26 cellular contexts compared by ENCODE assay signal in genomic region chr1:47460456-47460855, GRCh38. TPM values are rescaled to one million over a fixed set of nuclear protein-coding genes. Genes with fewer than 3 reads are reported as not detected.
A peak's percentile ranks its signal among the peaks of the same experiment; 100 is the strongest.
DNase-seq lines count a peak whose midpoint lies in the region; ATAC-seq, FAIRE-seq and TF ChIP-seq lines count a peak whose summit lies in the region.
"Had no signal": no experiment of that assay in that cellular context is flagged by ENCODE, and none has a peak within 500 bp of the region (broad histone marks: within the 10 kb centered on the region; RNA-seq: fewer than 3 reads in every experiment).

No MANE protein-coding gene starts in this region.

- H3K36me3 Mint-ChIP-seq in activated naive CD8-positive, alpha-beta T cell treated with anti-CD3 and anti-CD28 coated beads for 36 hours, result no peaks in the 10 kb centered on the region
- H3K36me3 Mint-ChIP-seq: CD14-positive monocyte; CD8-positive, alpha-beta memory T cell had no signal

- H2BK20ac ChIP-seq in H1 (ENCODE audit: low read length), result no peak overlapping the region

- H2BK120ac ChIP-seq in H1 (replicated peaks; ENCODE audit: low read depth, low read length), result no peak overlapping the region

- no peak overlapping the region for H2BK5ac ChIP-seq in H1 (ENCODE audit: low read depth, low read length)

- H4K5ac ChIP-seq in H1 (ENCODE audit: insufficient read length, low read depth, low read length), result no peak overlapping the region

- H3K36me3 ChIP-seq in MM.1S (replicated peaks; ENCODE audit: insufficient read depth, low read length) (no peaks in the 10 kb centered on the region), H1 (ENCODE audit: control insufficient read depth in 2 of 4, insufficient read depth in 4 of 4, low read length in 3 of 4) (no peaks in the 10 kb centered on the region)
- H3K36me3 ChIP-seq: BE2C; BLaER1 treated with 17β-estradiol and CSF1 and Interleukin-3, amounts not matched to agents 10 nM and 100 nM had no signal

- no peak overlapping the region for H3K18ac ChIP-seq in H1 (ENCODE audit: extremely low read depth, low read length)

- H3F3A ChIP-seq in MM.1S (ENCODE audit: insufficient read depth, low read length), result no peaks in the 10 kb centered on the region

- H3K4me1 Mint-ChIP-seq in activated naive CD8-positive, alpha-beta T cell treated with anti-CD3 and anti-CD28 coated beads for 36 hours, result no peaks in the 10 kb centered on the region
- H3K4me1 Mint-ChIP-seq: CD14-positive monocyte; CD8-positive, alpha-beta memory T cell had no signal

- peaks cover 70% of the 10 kb centered on the region for H3K27me3 Mint-ChIP-seq in activated naive CD8-positive, alpha-beta T cell treated with anti-CD3 and anti-CD28 coated beads for 36 hours

- ATAC-seq in GM18867 (IDR thresholded peaks at IDR 0.05; ENCODE audit: unreplicated experiment) (peak; percentile 79), GM19463 (IDR thresholded peaks at IDR 0.05; ENCODE audit: unreplicated experiment) (peak; percentile 44), GM21528 (IDR thresholded peaks at IDR 0.05; ENCODE audit: low FRiP score, unreplicated experiment) (no peak), HG03095 (IDR thresholded peaks at IDR 0.05; ENCODE audit: unreplicated experiment) (no peak)
- ATAC-seq: A549, HCT116 had no signal

- no peak overlapping the region for H3K56ac ChIP-seq in H1 (replicated peaks; ENCODE audit: insufficient read length, low read depth, low read length)

- no peak overlapping the region for H2AFZ ChIP-seq in MM.1S (ENCODE audit: low read length)
- no peak overlapping the region for H2AFZ ChIP-seq in H1 (ENCODE audit: low read length)

- no peak overlapping the region for H2BK15ac ChIP-seq in H1 (ENCODE audit: low read length)

- no peaks in the 10 kb centered on the region for H3K79me1 ChIP-seq in H1 (ENCODE audit: low read depth, low read length)

- H3K23ac ChIP-seq in H1 (ENCODE audit: insufficient read length), result no peak overlapping the region

- no peak overlapping the region for H2BK12ac ChIP-seq in H1 (ENCODE audit: low read depth, low read length)

- no peak overlapping the region for H4K91ac ChIP-seq in H1 (replicated peaks; ENCODE audit: insufficient read length, low read length)

- DNase-seq in MM.1S (peak; percentile 33), H1 (ENCODE audit: low read depth in 1 of 2, low spot score in 2 of 2) (no peak), hippocampal formation (lab: John Stamatoyannopoulos, UW) (no peak)
- DNase-seq in activated naive CD8-positive, alpha-beta T cell treated with anti-CD3 and anti-CD28 coated beads for 36 hours, result no peak
- DNase-seq: 8988T; ACHN; AML-193; BE2C; CD4-positive, alpha-beta T cell; CD8-positive, alpha-beta memory T cell; DMS 273 treated with DMSO at 0.1 percent for 48 hours; DMS79; EL; GDM1; H9 had no signal

- CTCF ChIA-PET in H1 (lab: Charles Lee; ENCODE audit: partially characterized antibody), result interaction anchor here (0.6 to 5.6 kb wide), 16 partner anchors 8 to 266 kb away, joined by 3 to 49 read pairs (median 4); partner anchors contain the start of gene FOXD2

- H3K9me3 Mint-ChIP-seq in activated naive CD8-positive, alpha-beta T cell treated with anti-CD3 and anti-CD28 coated beads for 36 hours, result no peaks in the 10 kb centered on the region
- H3K9me3 Mint-ChIP-seq: CD4-positive, alpha-beta T cell; CD8-positive, alpha-beta memory T cell; H9 had no signal

- H3K9me2 ChIP-seq in MM.1S (replicated peaks; ENCODE audit: insufficient read depth, low read length), result no peaks in the 10 kb centered on the region

- H3K4me3 ChIP-seq in MM.1S (ENCODE audit: low read length) (no peak overlapping the region), H1 (ENCODE audit: extremely low read depth in 1 of 4, insufficient read depth in 2 of 4, low read depth in 3 of 4, low read length in 4 of 4) (0 out of 8 replicates have a peak overlapping the region, but pooled peaks of 1 of the 4 experiments have one; percentile 6)
- H3K4me3 ChIP-seq: A549; BLaER1 treated with 17β-estradiol and CSF1 and Interleukin-3, amounts not matched to agents 10 nM and 100 nM had no signal

- no peak overlapping the region for H3K14ac ChIP-seq in H1 (ENCODE audit: insufficient read length)

- H4K20me1 ChIP-seq in MM.1S (ENCODE audit: insufficient read depth, low read length) (no peaks in the 10 kb centered on the region), H1 (replicated peaks in 1 of 2; ENCODE audit: control insufficient read depth in 1 of 2, insufficient read depth in 2 of 2, low read length in 2 of 2) (peaks cover 0 to 4% of the 10 kb centered on the region in 2 experiments)
- H4K20me1 ChIP-seq: BLaER1 treated with 17β-estradiol and CSF1 and Interleukin-3, amounts not matched to agents 10 nM and 100 nM had no signal

- no peak overlapping the region for H3K27ac ChIP-seq in MM.1S (ENCODE audit: low read length)
- no peak overlapping the region for H3K27ac ChIP-seq in H1 (ENCODE audit: low read depth, low read length)
- H3K27ac ChIP-seq: A549; BLaER1 treated with 17β-estradiol and CSF1 and Interleukin-3, amounts not matched to agents 10 nM and 100 nM had no signal

- no peaks in the 10 kb centered on the region for H3K27me3 ChIP-seq in MM.1S (replicated peaks; ENCODE audit: insufficient read depth, low read length)
- peaks cover 0 to 7% (median 0%) of the 10 kb centered on the region in 4 experiments; a peak in 3 of 7 replicates for H3K27me3 ChIP-seq in H1 (replicated peaks in 1 of 4; ENCODE audit: control insufficient read depth in 3 of 4, extremely low read depth in 1 of 4, insufficient read depth in 3 of 4, low read length in 3 of 4)
- H3K27me3 ChIP-seq: BE2C; BLaER1 treated with 17β-estradiol and CSF1 and Interleukin-3, amounts not matched to agents 10 nM and 100 nM had no signal

- no peak for TF ChIP-seq CTCF in MM.1S (IDR thresholded peaks at IDR 0.05; ENCODE audit: low read length)
- no peak for TF ChIP-seq CTCF in H1 (IDR thresholded peaks at IDR 0.05; ENCODE audit: control extremely low read depth in 1 of 3, insufficient read depth in 1 of 3, low read depth in 1 of 3, low read length in 3 of 3)

- no peak overlapping the region for H3K27ac Mint-ChIP-seq in activated naive CD8-positive, alpha-beta T cell treated with anti-CD3 and anti-CD28 coated beads for 36 hours
- H3K27ac Mint-ChIP-seq: CD14-positive monocyte; CD4-positive, alpha-beta T cell had no signal

- H3K9ac ChIP-seq in MM.1S (ENCODE audit: low read length), result no peak overlapping the region
- H3K9ac ChIP-seq in H1 (replicated peaks in 1 of 4; ENCODE audit: extremely low read depth in 1 of 4, low read depth in 3 of 4, low read length in 3 of 4), result no peak overlapping the region
- H3K9ac ChIP-seq: BLaER1 treated with 17β-estradiol and CSF1 and Interleukin-3, amounts not matched to agents 10 nM and 100 nM had no signal

- TF ChIP-seq RAD21 in H1 (IDR thresholded peaks at IDR 0.05 in 1 of 2, conservative IDR thresholded peaks at IDR 0.05 in 1 of 2; ENCODE audit: low read depth in 2 of 2, low read length in 2 of 2), result no peak

- FAIRE-seq in H1 (lab: Jason Lieb, UNC), result no peak
- FAIRE-seq: A549, D721Med, GM12891 had no signal

- no peak for TF ChIP-seq EP300 in H1 (IDR thresholded peaks at IDR 0.05; ENCODE audit: borderline replicate concordance in 1 of 2, low read depth in 2 of 2, low read length in 2 of 2)

- POLR2A ChIA-PET in H1 (lab: Charles Lee; ENCODE audit: partially characterized antibody), result interaction anchor here (1.0 kb wide), 1 partner anchor 34 kb away, joined by 3 read pairs; no protein-coding TSS in a partner anchor

- no peak for TF ChIP-seq POLR2A in H1 (IDR thresholded peaks at IDR 0.05; ENCODE audit: control extremely low read depth in 1 of 2, low read depth in 2 of 2, low read length in 2 of 2)

- no peak overlapping the region for H4K8ac ChIP-seq in H1 (ENCODE audit: extremely low read depth, insufficient read depth, low read length)

- peaks cover 9% of the 10 kb centered on the region; the same call in 1 of the 2 replicates for H3K4me1 ChIP-seq in MM.1S (ENCODE audit: low read length)
- peaks cover 8 to 16% (median 12%) of the 10 kb centered on the region in 4 experiments for H3K4me1 ChIP-seq in H1 (replicated peaks in 1 of 4; ENCODE audit: control insufficient read depth in 3 of 4, insufficient read depth in 4 of 4, low read length in 3 of 4)
- H3K4me1 ChIP-seq: A549; BE2C; BLaER1 treated with 17β-estradiol and CSF1 and Interleukin-3, amounts not matched to agents 10 nM and 100 nM had no signal

- H3K23me2 ChIP-seq in H1 (ENCODE audit: low read depth, low read length), result no peaks in the 10 kb centered on the region

- no peak overlapping the region for H3K4ac ChIP-seq in H1 (replicated peaks; ENCODE audit: insufficient read length, low read depth, low read length)

- H3K4me2 ChIP-seq in MM.1S (ENCODE audit: low read depth, low read length) (no peak overlapping the region), H1 (ENCODE audit: insufficient read depth in 1 of 2, low read depth in 2 of 2, low read length in 2 of 2) (peak overlapping the region; percentile 28 to 51; a peak in 1 of 4 replicates)
- H3K4me2 ChIP-seq: A549; BLaER1 treated with 17β-estradiol and CSF1 and Interleukin-3, amounts not matched to agents 10 nM and 100 nM had no signal

- H3K4me3 Mint-ChIP-seq in activated naive CD8-positive, alpha-beta T cell treated with anti-CD3 and anti-CD28 coated beads for 36 hours, result no peak overlapping the region
- H3K4me3 Mint-ChIP-seq: CD4-positive, alpha-beta T cell; CD8-positive, alpha-beta memory T cell had no signal

- no peak overlapping the region for H2AK5ac ChIP-seq in H1 (ENCODE audit: low read depth, low read length)

- H3K79me2 ChIP-seq in MM.1S (ENCODE audit: low read length), result no peaks in the 10 kb centered on the region
- no peaks in the 10 kb centered on the region for H3K79me2 ChIP-seq in H1 (ENCODE audit: control insufficient read depth in 1 of 2, insufficient read depth in 2 of 2, low read length in 2 of 2)

- no peaks in the 10 kb centered on the region for H3K9me3 ChIP-seq in MM.1S (replicated peaks; ENCODE audit: insufficient read depth, low read length)
- no peaks in the 10 kb centered on the region for H3K9me3 ChIP-seq in H1 (ENCODE audit: insufficient read depth in 2 of 2, low read depth in 1 of 2, low read length in 1 of 2)
- H3K9me3 ChIP-seq: A549; BE2C; BLaER1 treated with 17β-estradiol and CSF1 and Interleukin-3, amounts not matched to agents 10 nM and 100 nM had no signal

RNA-seq across cellular contexts. Expression of gene FOXD2, which starts 22.6 kb away (rescaled TPM):
- total RNA-seq in H1 (2021; fragmentation: NEBNext Ultra II Directional; extraction: Animal tissue kit (Norgen Biotek cat#: 25700)), result not detected in 2 replicates
- polyA plus RNA-seq in H1 (2011; rRNA removed), result not detected in 2 replicates
- polyA plus RNA-seq in H1 (2011; cell fraction: cytosol; rRNA removed), result not detected
- not detected for polyA plus RNA-seq in H1 (2011; cell fraction: nucleus; rRNA removed)
- polyA plus RNA-seq in H1 (2012, experiment 1 of 2), result 0.04 TPM in 1 of 4 replicates, not detected in the others
- polyA plus RNA-seq in H1 (2012, experiment 2 of 2), result not detected
- under 0.01 TPM for polyA plus RNA-seq in H1 (2013, experiment 1 of 2)
- not detected for polyA plus RNA-seq in H1 (2013, experiment 2 of 2)
- polyA minus RNA-seq in H1 (2011; rRNA and poly(A)+ RNA removed), result 0.02 TPM in 1 of 2 replicates, not detected in the other
- not detected for polyA minus RNA-seq in H1 (2011; cell fraction: cytosol; rRNA and poly(A)+ RNA removed)
- not detected for polyA minus RNA-seq in H1 (2011; cell fraction: nucleus; rRNA and poly(A)+ RNA removed)
- under 1 TPM in 1 of 2 experiments, not detected in 1; 0.04 TPM for total RNA-seq in activated naive CD8-positive, alpha-beta T cell treated with anti-CD3 and anti-CD28 coated beads for 36 hours
- total RNA-seq: H9 had no signal

RNA-seq across cellular contexts. Expression of gene FOXE3, which starts 44.4 kb away (rescaled TPM):
- 0.27 TPM in 1 of 2 replicates, not detected in the other for total RNA-seq in H1 (2021; fragmentation: NEBNext Ultra II Directional; extraction: Animal tissue kit (Norgen Biotek cat#: 25700))
- 0.18 and 0.22 TPM in 2 replicates for polyA plus RNA-seq in H1 (2011; rRNA removed)
- 0.04 TPM for polyA plus RNA-seq in H1 (2011; cell fraction: cytosol; rRNA removed)
- 0.10 TPM for polyA plus RNA-seq in H1 (2011; cell fraction: nucleus; rRNA removed)
- 0.25 to 0.52 TPM (median 0.38 TPM) in 4 replicates for polyA plus RNA-seq in H1 (2012, experiment 1 of 2)
- polyA plus RNA-seq in H1 (2012, experiment 2 of 2), result 0.26 TPM
- 0.10 TPM for polyA plus RNA-seq in H1 (2013, experiment 1 of 2)
- 0.17 TPM for polyA plus RNA-seq in H1 (2013, experiment 2 of 2)
- 0.17 TPM in 1 of 2 replicates, not detected in the other for polyA minus RNA-seq in H1 (2011; rRNA and poly(A)+ RNA removed)
- not detected for polyA minus RNA-seq in H1 (2011; cell fraction: cytosol; rRNA and poly(A)+ RNA removed)
- polyA minus RNA-seq in H1 (2011; cell fraction: nucleus; rRNA and poly(A)+ RNA removed), result not detected
- not detected for total RNA-seq in activated naive CD8-positive, alpha-beta T cell treated with anti-CD3 and anti-CD28 coated beads for 36 hours
- total RNA-seq: CD4-positive, alpha-beta T cell; CD8-positive, alpha-beta memory T cell; H4 had no signal
- polyA plus RNA-seq: CD14-positive monocyte; CD8-positive, alpha-beta memory T cell had no signal

Comparison
In these comparisons a context has a peak if more than half of its experiments do, and no peak if none do; other contexts are left out.
1. ATAC-seq: peak in GM18867 (single experiment) and GM19463 (single experiment); none in GM21528 (single experiment) and HG03095 (single experiment).